11 cellular contexts compared by ENCODE assay signal in genomic region chr14:63435838-63436237, GRCh38.
DNase-seq lines count a peak whose midpoint lies in the region; TF ChIP-seq lines count a peak whose summit lies in the region.
"Had no signal": no experiment of that assay in that cellular context is flagged by ENCODE, and none has a peak within 500 bp of the region (broad histone marks: within the 10 kb centered on the region; RNA-seq: fewer than 3 reads in every experiment).

No MANE protein-coding gene starts in this region.

- peak overlapping the region; percentile 42 for H3K27ac Mint-ChIP-seq in activated T-cell treated with anti-CD3 and anti-CD28 coated beads, Interleukin-2, amount 50 U/mL, for 24 hours

- no peak for TF ChIP-seq EP300 in esophagus muscularis mucosa (IDR thresholded peaks at IDR 0.05)

- no peak for TF ChIP-seq CTCF in esophagus muscularis mucosa (IDR thresholded peaks at IDR 0.05)

- H3K4me3 Mint-ChIP-seq in activated T-cell treated with anti-CD3 and anti-CD28 coated beads, Interleukin-2, amount 50 U/mL, for 24 hours: no peak overlapping the region
- H3K4me3 Mint-ChIP-seq: activated CD4-positive, alpha-beta memory T cell treated with anti-CD3 and anti-CD28 coated beads, Interleukin-2, amount 10 ng/mL, durations not matched to agents 7 days and 5 days had no signal

- peaks cover 60 to 80% (median 70%) of the 10 kb centered on the region in 4 donors for H3K4me1 ChIP-seq in esophagus muscularis mucosa
- H3K4me1 ChIP-seq in muscle layer of colon (ENCODE audit: insufficient read depth, low read length): peaks cover 57% of the 10 kb centered on the region

- H3K27me3 Mint-ChIP-seq in activated T-cell treated with anti-CD3 and anti-CD28 coated beads, Interleukin-2, amount 50 U/mL, for 24 hours: no peaks in the 10 kb centered on the region
- H3K27me3 Mint-ChIP-seq: activated CD4-positive, alpha-beta memory T cell treated with anti-CD3 and anti-CD28 coated beads, Interleukin-2, amount 10 ng/mL, durations not matched to agents 7 days and 5 days had no signal

- no peak overlapping the region for H3K9ac ChIP-seq in muscle layer of colon (ENCODE audit: low read length)
- H3K9ac ChIP-seq: BLaER1 had no signal

- H3K4me3 ChIP-seq in esophagus muscularis mucosa (peak overlapping the region in 1 of 4 donors; percentile 6), muscle layer of colon (ENCODE audit: low read depth in 1 of 2, low read length in 2 of 2) (peak overlapping the region in 1 of 2 donors; percentile 2)
- H3K4me3 ChIP-seq: BLaER1 had no signal

- H3K9me3 Mint-ChIP-seq in activated T-cell treated with anti-CD3 and anti-CD28 coated beads, Interleukin-2, amount 50 U/mL, for 24 hours: no peaks in the 10 kb centered on the region
- H3K9me3 Mint-ChIP-seq: activated CD4-positive, alpha-beta memory T cell treated with anti-CD3 and anti-CD28 coated beads, Interleukin-2, amount 10 ng/mL, durations not matched to agents 7 days and 5 days had no signal

- WGBS in esophagus muscularis mucosa: 22% methylated on average over 5 of the region's 5 CpGs

- H3K27me3 ChIP-seq in esophagus muscularis mucosa (no peaks in the 10 kb centered on the region), muscle layer of colon (ENCODE audit: control insufficient read depth in 1 of 2, insufficient read depth in 2 of 2, low read length in 2 of 2) (no peaks in the 10 kb centered on the region)
- H3K27me3 ChIP-seq: BLaER1 had no signal

- H3K9me3 ChIP-seq in esophagus muscularis mucosa (no peaks in the 10 kb centered on the region), muscle layer of colon (ENCODE audit: low read length) (no peaks in the 10 kb centered on the region)
- H3K9me3 ChIP-seq: BLaER1 had no signal

- intact Hi-C loops in esophagus muscularis mucosa (cut with DNase I): loop anchor here (5.0 kb wide), 1 partner anchor 106 kb away; the partner anchor contains the start of gene PPP2R5E

- no peak for TF ChIP-seq POLR2A in esophagus muscularis mucosa (IDR thresholded peaks at IDR 0.05; ENCODE audit: low read depth)

- DNase-seq in activated T-cell treated with anti-CD3 and anti-CD28 coated beads, Interleukin-2, amount 50 U/mL, for 24 hours: no peak
- no peak for DNase-seq in activated T-cell treated with anti-CD3 and anti-CD28 coated beads, Interleukin-2, amount 50 U/mL, for 48 hours
- DNase-seq in esophagus muscularis mucosa (ENCODE audit: extremely low spot score) (no peak), ureter (ENCODE audit: low spot score) (peak; percentile 74), NCI-H2107 (lab: John Stamatoyannopoulos, UW) (no peak), activated gamma-delta T cell (lab: John Stamatoyannopoulos, UW) (no peak), NCI-H2196 treated with DMSO at 0.1 percent for 48 hours (lab: John Stamatoyannopoulos, UW; ENCODE audit: unreplicated experiment) (no peak)
- DNase-seq: activated CD4-positive, alpha-beta memory T cell treated with anti-CD3 and anti-CD28 coated beads, Interleukin-2, amount 10 ng/mL, durations not matched to agents 7 days and 5 days; NCI-H1092 had no signal

- peaks cover 1% of the 10 kb centered on the region for H3K36me3 Mint-ChIP-seq in activated T-cell treated with anti-CD3 and anti-CD28 coated beads, Interleukin-2, amount 50 U/mL, for 24 hours (ENCODE audit: low read depth)

- peaks cover 70% of the 10 kb centered on the region for H3K4me1 Mint-ChIP-seq in activated T-cell treated with anti-CD3 and anti-CD28 coated beads, Interleukin-2, amount 50 U/mL, for 24 hours (ENCODE audit: low read depth)

- H3K27ac ChIP-seq in esophagus muscularis mucosa (replicated peaks in 1 of 4): peak overlapping the region; percentile 74 to 88 (median 74)
- peak overlapping the region; percentile 51 for H3K27ac ChIP-seq in muscle layer of colon (ENCODE audit: low read depth, low read length)
- H3K27ac ChIP-seq: BLaER1 had no signal

- H3K36me3 ChIP-seq in esophagus muscularis mucosa: no peaks in the 10 kb centered on the region
- no peaks in the 10 kb centered on the region for H3K36me3 ChIP-seq in muscle layer of colon (ENCODE audit: insufficient read depth, low read length)
